8 cellular contexts compared by ENCODE assay signal in genomic region chr9:83980395-83981125, GRCh38. TPM values are rescaled to one million over a fixed set of nuclear protein-coding genes. Genes with fewer than 3 reads are reported as not detected.
DNase-seq lines count a peak whose midpoint lies in the region; ATAC-seq lines count a peak whose summit lies in the region.

TSS of gene RMI1 (plus strand) at chr9:83980805. CDS start at chr9:84000987, 20,182 bp downstream.

- H3K36me3 ChIP-seq in NT2/D1 (ENCODE audit: insufficient read depth, insufficient read length, low read length) (peaks cover 43% of the 10 kb centered on the region), mesodermal cell (ENCODE audit: control insufficient read depth, insufficient read depth, low read length) (peaks cover 32% of the 10 kb centered on the region)

- in situ Hi-C loops in Caki2 (cut with HindIII; ENCODE audit: low pct_unique_long_range_greater_than_20kb, low sequenced_read_pairs), result no loop called here
- in situ Hi-C loops in endometrial microvascular endothelial cells (cut with HindIII; ENCODE audit: inconsistent ontology term, low pct_unique_long_range_greater_than_20kb, low sequenced_read_pairs), result loop anchor here (25.0 kb wide), 1 partner anchor 182 kb away; no protein-coding TSS in a partner anchor

- no peaks in the 10 kb centered on the region for H3K9me3 ChIP-seq in NT2/D1 (ENCODE audit: insufficient read depth, low read length)
- no peaks in the 10 kb centered on the region for H3K9me3 ChIP-seq in mesodermal cell (ENCODE audit: control insufficient read depth, low read length)

- no peaks in the 10 kb centered on the region for H3K27me3 ChIP-seq in NT2/D1 (ENCODE audit: insufficient read depth, insufficient read length)

- DNase-seq in Caki2 (ENCODE audit: low read depth) (peak; percentile 95), HUDEP-2 (lab: John Stamatoyannopoulos, UW; ENCODE audit: unreplicated experiment in 76 of 76) (peak; percentile 65 to 99 (median 97)), NT2/D1 (ENCODE audit: low read depth, low spot score) (peak; percentile 98)
- peak; percentile 98 for DNase-seq in activated CD8-positive, alpha-beta memory T cell treated with anti-CD3 and anti-CD28 coated beads, Interleukin-2, amount 50 U/mL, for 1 hour (ENCODE audit: extremely low read depth)
- DNase-seq in stimulated activated CD8-positive, alpha-beta memory T cell treated with anti-CD3 and anti-CD28 coated beads, Interleukin-15, amount 100 ng/mL, for 4 hours (ENCODE audit: low read depth in 2 of 2), result peak; percentile 96 to 99

- peak within 1 kb of the TSS; percentile 100 for H3K9ac ChIP-seq in NT2/D1 (ENCODE audit: insufficient read length, low read depth)

- H3K4me3 ChIP-seq in NT2/D1 (ENCODE audit: insufficient read length, low read depth) (peak within 1 kb of the TSS; percentile 100), mesodermal cell (ENCODE audit: extremely low read depth, insufficient read depth, low read length, poor library complexity, severe bottlenecking) (peak within 1 kb of the TSS; percentile 95)

- WGBS in mesodermal cell (ENCODE audit: insufficient coverage in 2 of 2), 2 experiments, result 0% methylated on average over 47 to 61 of the region's 69 CpGs

- peak within 1 kb of the TSS; percentile 99 for H3K27ac ChIP-seq in mesodermal cell (ENCODE audit: low read depth, low read length, severe bottlenecking)

- peak; percentile 65 for ATAC-seq in GM21381 (IDR thresholded peaks at IDR 0.05; ENCODE audit: unreplicated experiment)

- H3K4me1 ChIP-seq in NT2/D1 (ENCODE audit: insufficient read depth, insufficient read length), result no peaks in the 10 kb centered on the region
- peaks cover 7% of the 10 kb centered on the region for H3K4me1 ChIP-seq in mesodermal cell (ENCODE audit: control insufficient read depth, insufficient read depth, low read length, poor library complexity, severe bottlenecking)

RNA-seq across cellular contexts. Expression of gene RMI1, which starts in this region (rescaled TPM):
- 4.7 and 12.4 TPM in 2 replicates for total RNA-seq in Caki2 (2014; rRNA removed; shearing (Covaris generic); ENCODE audit: low replicate concordance)
- total RNA-seq in endometrial microvascular endothelial cells (ENCODE audit: inconsistent ontology term), result 11.5 TPM
- 15.1 TPM for polyA plus RNA-seq in mesodermal cell (2013, experiment 1 of 2)
- polyA plus RNA-seq in mesodermal cell (2013, experiment 2 of 2), result 17.4 TPM

Comparison
In these comparisons a context has a peak if more than half of its experiments do, and no peak if none do; other contexts are left out.
1. Peak in every context shown above with its lines: DNase-seq, ATAC-seq, H3K4me3 ChIP-seq and H3K27ac ChIP-seq.